8 cellular contexts compared by ENCODE assay signal in genomic region chr2:231674587-231675334, GRCh38. TPM values are rescaled to one million over a fixed set of nuclear protein-coding genes. Genes with fewer than 3 reads are reported as not detected.
DNase-seq lines count a peak whose midpoint lies in the region; ATAC-seq and TF ChIP-seq lines count a peak whose summit lies in the region.

No MANE protein-coding gene starts in this region.

- no peak overlapping the region for H3K27ac Mint-ChIP-seq in activated CD8-positive, alpha-beta T cell treated with anti-CD3 and anti-CD28 coated beads for 36 hours
- H3K27ac Mint-ChIP-seq in endothelial cell (ENCODE audit: unreplicated experiment) = no peak overlapping the region
- peak overlapping the region; percentile 96 for H3K27ac Mint-ChIP-seq in stimulated activated memory B cell treated with anti-CD40 and anti-IgM and Interleukin-4, amounts not matched to agents 10 μg/mL and 1 μg/mL and 100 μg/mL, for 72 hours

- H3K4me3 Mint-ChIP-seq in activated CD8-positive, alpha-beta T cell treated with anti-CD3 and anti-CD28 coated beads for 36 hours = peak overlapping the region; percentile 16
- no peak overlapping the region for H3K4me3 Mint-ChIP-seq in endothelial cell (ENCODE audit: unreplicated experiment)
- peak overlapping the region; percentile 46 for H3K4me3 Mint-ChIP-seq in stimulated activated memory B cell treated with anti-CD40 and anti-IgM and Interleukin-4, amounts not matched to agents 10 μg/mL and 1 μg/mL and 100 μg/mL, for 72 hours

- H3K4me3 ChIP-seq in mucosa of rectum (ENCODE audit: low read length in 2 of 2) = no peak overlapping the region

- TF ChIP-seq CTCF in activated CD8-positive, alpha-beta T cell treated with anti-CD3 and anti-CD28 coated beads for 36 hours (IDR thresholded peaks at IDR 0.05) = peak; percentile 92
- TF ChIP-seq CTCF in endothelial cell (IDR thresholded peaks at IDR 0.05; ENCODE audit: unreplicated experiment) = peak; percentile 65

- H3K4me1 Mint-ChIP-seq in activated CD8-positive, alpha-beta T cell treated with anti-CD3 and anti-CD28 coated beads for 36 hours (ENCODE audit: low read depth) = peaks cover 12% of the 10 kb centered on the region
- peaks cover 14% of the 10 kb centered on the region for H3K4me1 Mint-ChIP-seq in endothelial cell (ENCODE audit: unreplicated experiment)
- peaks cover 73% of the 10 kb centered on the region for H3K4me1 Mint-ChIP-seq in stimulated activated memory B cell treated with anti-CD40 and anti-IgM and Interleukin-4, amounts not matched to agents 10 μg/mL and 1 μg/mL and 100 μg/mL, for 72 hours

- peaks cover 48 to 55% of the 10 kb centered on the region in 2 donors for H3K4me1 ChIP-seq in mucosa of rectum (ENCODE audit: control insufficient read depth in 2 of 2, insufficient read depth in 2 of 2, low read length in 2 of 2)

- intact Hi-C loops in activated CD8-positive, alpha-beta T cell treated with anti-CD3 and anti-CD28 coated beads for 36 hours (cut with micrococcal nuclease) = loop anchor here (2.0 kb wide), 1 partner anchor 62 kb away; no protein-coding TSS in a partner anchor

- ATAC-seq in HG02885 (IDR thresholded peaks at IDR 0.05; ENCODE audit: poor library complexity, unreplicated experiment) = peak; percentile 36
- peak; percentile 85 for ATAC-seq in activated CD8-positive, alpha-beta T cell treated with anti-CD3 and anti-CD28 coated beads for 36 hours
- ATAC-seq in stimulated activated memory B cell treated with anti-CD40 and anti-IgM and Interleukin-4, amounts not matched to agents 10 μg/mL and 1 μg/mL and 100 μg/mL, for 72 hours = peak; percentile 63

- no peaks in the 10 kb centered on the region for H3K27me3 ChIP-seq in mucosa of rectum (ENCODE audit: control insufficient read depth in 2 of 2, insufficient read depth in 2 of 2, low read length in 2 of 2)

- peak overlapping the region; percentile 94 to 99 for H3K27ac ChIP-seq in mucosa of rectum (ENCODE audit: low read depth in 2 of 2, low read length in 2 of 2)

- peak; percentile 39 for DNase-seq in NCI-H2171 treated with DMSO at 0.1 percent for 48 hours (lab: John Stamatoyannopoulos, UW)
- DNase-seq in NCI-H2171 (lab: John Stamatoyannopoulos, UW) = no peak
- DNase-seq in NCI-H526 treated with DMSO at 0.1 percent for 48 hours (lab: John Stamatoyannopoulos, UW) = peak; percentile 48
- DNase-seq in activated CD8-positive, alpha-beta T cell treated with anti-CD3 and anti-CD28 coated beads for 36 hours = peak; percentile 77
- DNase-seq in endothelial cell (ENCODE audit: low spot score) = peak; percentile 90

- H3K9me3 ChIP-seq in mucosa of rectum (ENCODE audit: control insufficient read depth in 2 of 2, low read length in 2 of 2) = no peaks in the 10 kb centered on the region

- no peaks in the 10 kb centered on the region for H3K9me3 Mint-ChIP-seq in activated CD8-positive, alpha-beta T cell treated with anti-CD3 and anti-CD28 coated beads for 36 hours
- H3K9me3 Mint-ChIP-seq in endothelial cell (ENCODE audit: unreplicated experiment) = no peaks in the 10 kb centered on the region
- no peaks in the 10 kb centered on the region for H3K9me3 Mint-ChIP-seq in stimulated activated memory B cell treated with anti-CD40 and anti-IgM and Interleukin-4, amounts not matched to agents 10 μg/mL and 1 μg/mL and 100 μg/mL, for 72 hours

- POLR2A ChIA-PET in activated CD8-positive, alpha-beta T cell treated with anti-CD3 and anti-CD28 coated beads for 36 hours (lab: Charles Lee) = interaction anchor here (0.7 to 8.5 kb wide), 9 partner anchors 10 to 210 kb away, joined by 3 to 116 read pairs (median 6); partner anchors contain the start of genes NCL and PTMA

- peak overlapping the region; percentile 71 to 80 for H3K9ac ChIP-seq in mucosa of rectum (ENCODE audit: low read depth in 1 of 2, low read length in 2 of 2)

- no peaks in the 10 kb centered on the region for H3K27me3 Mint-ChIP-seq in activated CD8-positive, alpha-beta T cell treated with anti-CD3 and anti-CD28 coated beads for 36 hours
- H3K27me3 Mint-ChIP-seq in endothelial cell (ENCODE audit: unreplicated experiment) = peaks cover 13% of the 10 kb centered on the region
- no peaks in the 10 kb centered on the region for H3K27me3 Mint-ChIP-seq in stimulated activated memory B cell treated with anti-CD40 and anti-IgM and Interleukin-4, amounts not matched to agents 10 μg/mL and 1 μg/mL and 100 μg/mL, for 72 hours

- no peaks in the 10 kb centered on the region for H3K36me3 ChIP-seq in mucosa of rectum (ENCODE audit: control insufficient read depth in 2 of 2, insufficient read depth in 2 of 2, low read length in 2 of 2)

- H3K36me3 Mint-ChIP-seq in activated CD8-positive, alpha-beta T cell treated with anti-CD3 and anti-CD28 coated beads for 36 hours (ENCODE audit: low read depth) = no peaks in the 10 kb centered on the region
- H3K36me3 Mint-ChIP-seq in endothelial cell (ENCODE audit: low read depth, unreplicated experiment) = no peaks in the 10 kb centered on the region
- H3K36me3 Mint-ChIP-seq in stimulated activated memory B cell treated with anti-CD40 and anti-IgM and Interleukin-4, amounts not matched to agents 10 μg/mL and 1 μg/mL and 100 μg/mL, for 72 hours = no peaks in the 10 kb centered on the region

- CTCF ChIA-PET in activated CD8-positive, alpha-beta T cell treated with anti-CD3 and anti-CD28 coated beads for 36 hours (lab: Charles Lee) = interaction anchor here (0.6 to 17.1 kb wide), 39 partner anchors 10 to 211 kb away, joined by 3 to 385 read pairs (median 4); partner anchors contain the start of genes COPS7B, NCL and PTMA

RNA-seq across cellular contexts. Expression of gene PTMA, which starts 33.6 kb away (rescaled TPM):
- 1,000 to 10,000 TPM; 2,463 to 2,468 TPM for total RNA-seq in activated CD8-positive, alpha-beta T cell treated with anti-CD3 and anti-CD28 coated beads for 36 hours
- 592 TPM for total RNA-seq in endothelial cell (ENCODE audit: unreplicated experiment)
